22 cellular contexts compared by ENCODE assay signal in the genomic region with DNA sequence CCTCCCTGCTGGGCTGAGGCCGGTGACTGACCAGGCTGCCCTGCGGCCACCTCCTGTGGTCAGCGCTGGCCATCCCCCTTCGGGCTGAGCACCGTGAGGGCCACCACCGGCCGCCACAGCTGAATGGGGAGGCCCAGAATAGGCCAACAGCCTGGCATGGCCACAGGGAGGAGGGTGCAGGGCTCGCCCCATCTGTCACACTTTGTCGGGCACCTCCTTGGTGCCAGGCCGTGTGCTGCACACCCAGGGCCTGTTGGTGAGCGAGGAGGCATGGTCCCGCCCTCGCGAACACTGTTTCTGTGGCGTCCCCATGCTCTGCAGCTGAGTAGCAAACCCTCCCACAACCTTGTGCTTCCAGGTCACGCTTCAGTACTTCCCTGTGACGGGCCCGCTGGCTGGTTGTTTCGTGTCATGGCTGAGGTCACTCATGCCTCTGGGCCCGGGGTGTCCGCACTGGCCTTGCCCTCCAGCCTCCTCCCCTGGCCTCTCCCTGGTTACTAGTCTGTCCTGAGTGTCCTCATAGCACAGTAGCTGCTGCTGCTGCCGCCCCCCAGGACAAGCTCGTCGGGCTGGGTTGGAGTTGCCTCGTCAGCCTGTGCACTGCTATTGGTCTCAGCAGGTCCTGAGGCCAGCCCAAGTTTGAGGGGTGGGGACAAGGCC. TPM values are rescaled to one million over a fixed set of nuclear protein-coding genes. Genes with fewer than 3 reads are reported as not detected.
"Had no signal": no experiment of that assay in that cellular context is flagged by ENCODE, and none has a peak within 500 bp of the region (broad histone marks: within the 10 kb centered on the region; RNA-seq: fewer than 3 reads in every experiment).

No MANE protein-coding gene starts in this region.

- H3K4me3 ChIP-seq: esophagus squamous epithelium, prostate gland had no signal

- H3K27me3 ChIP-seq: esophagus squamous epithelium had no signal

- DNase-seq: activated CD4-positive, alpha-beta T cell treated with anti-CD3 and anti-CD28 coated beads for 4 hours; activated CD8-positive, alpha-beta memory T cell treated with anti-CD3 and anti-CD28 coated beads, Interleukin-2, amount 50 U/mL, for 4 hours; activated CD8-positive, alpha-beta T cell treated with anti-CD3 and anti-CD28 coated beads, Interleukin-2, amount 10 ng/mL, durations not matched to agents 7 days and 5 days; activated gamma-delta T cell treated with Interleukin-2 at 50 U/mL for 16 hours; amniotic stem cell; central memory CD4-positive, alpha-beta T cell; cortex of kidney; effector CD8-positive, alpha-beta T cell; esophagus squamous epithelium; hypothalamus; occipital lobe; stimulated activated CD4-positive, alpha-beta T cell treated with anti-CD3 and anti-CD28 coated beads, Interleukin-1b, Interleukin-23, amount 100 ng/mL, for 48 hours; stimulated activated naive CD8-positive, alpha-beta T cell treated with anti-CD3 and anti-CD28 coated beads, Interleukin-15, amount 100 ng/mL, for 72 hours had no signal

- H3K4me1 ChIP-seq: prostate gland had no signal

- H3K9me3 ChIP-seq: esophagus squamous epithelium, prostate gland had no signal

- H3K27ac ChIP-seq: esophagus squamous epithelium, prostate gland had no signal

- ATAC-seq: activated CD8-positive, alpha-beta T cell treated with anti-CD3 and anti-CD28 coated beads, Interleukin-2, amount 10 ng/mL, durations not matched to agents 7 days and 5 days; naive thymus-derived CD8-positive, alpha-beta T cell; sciatic nerve; stimulated activated naive CD8-positive, alpha-beta T cell treated with anti-CD3 and anti-CD28 coated beads, Interleukin-15, amount 100 ng/mL, for 72 hours; WTC11 had no signal

RNA-seq across cellular contexts. Expression of a gene that starts 48.0 kb away (rescaled TPM):
- total RNA-seq: activated CD8-positive, alpha-beta T cell treated with anti-CD3 and anti-CD28 coated beads, Interleukin-2, amount 10 ng/mL, durations not matched to agents 7 days and 5 days; endothelial cell of umbilical vein; esophagus squamous epithelium; fibroblast of villous mesenchyme; mononuclear cell; naive thymus-derived CD8-positive, alpha-beta T cell; occipital lobe; sciatic nerve; T-helper 2 cell treated with Interferon-gamma antibody and Interleukin-4, amounts not matched to agents 100 ng/mL and 5 ng/mL, for 36 hours; temporal lobe; WTC11 had no signal
- polyA plus RNA-seq: endothelial cell of umbilical vein; naive thymus-derived CD8-positive, alpha-beta T cell had no signal
